ENCODE assay signal across 18 cellular contexts in the genomic region with DNA sequence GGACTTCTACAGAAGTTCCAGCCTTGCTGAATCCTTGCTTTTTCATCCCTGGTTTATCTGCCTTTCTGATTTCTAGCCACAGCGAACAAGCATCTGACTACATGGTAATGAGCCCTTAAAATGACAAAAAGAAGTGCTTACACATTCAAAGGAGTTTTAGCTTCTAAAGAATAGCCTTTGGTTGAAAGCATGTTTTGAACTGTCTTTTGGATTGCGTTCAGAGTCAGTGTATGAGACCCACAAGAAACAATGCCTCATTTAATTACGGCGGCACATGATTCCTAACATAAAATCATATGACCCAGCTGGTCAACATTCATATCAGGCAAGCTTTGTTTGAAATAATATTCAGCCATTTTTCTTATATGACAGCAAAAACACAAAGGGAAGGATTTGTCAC.
DNase-seq lines count a peak whose midpoint lies in the region; ATAC-seq and TF ChIP-seq lines count a peak whose summit lies in the region.
"Had no signal": no experiment of that assay in that cellular context is flagged by ENCODE, and none has a peak within 500 bp of the region (broad histone marks: within the 10 kb centered on the region; RNA-seq: fewer than 3 reads in every experiment).

No MANE protein-coding gene starts in this region.

- peak overlapping the region; percentile 28 for H3K4me3 ChIP-seq in HUES48 (ENCODE audit: low read depth, low read length)
- H3K4me3 ChIP-seq: K562 had no signal

- H3K27me3 Mint-ChIP-seq in brain, result no peaks in the 10 kb centered on the region
- peaks cover 1% of the 10 kb centered on the region for H3K27me3 Mint-ChIP-seq in activated naive CD8-positive, alpha-beta T cell treated with anti-CD3 and anti-CD28 coated beads, Interleukin-2, amount 50 U/mL, for 24 hours
- H3K27me3 Mint-ChIP-seq in activated T-cell treated with anti-CD3 and anti-CD28 coated beads, Interleukin-2, amount 50 U/mL, for 72 hours (ENCODE audit: low read depth), result no peaks in the 10 kb centered on the region
- H3K27me3 Mint-ChIP-seq: CD4-positive, alpha-beta T cell; memory B cell had no signal

- H3K27ac ChIP-seq in HUES48 (ENCODE audit: low read depth, low read length) (peak overlapping the region; percentile 66), substantia nigra (ENCODE audit: low read depth, low read length, poor library complexity, severe bottlenecking) (peak overlapping the region; percentile 79)
- H3K27ac ChIP-seq: HL-60 had no signal

- no peak overlapping the region for H3K9ac ChIP-seq in HUES48 (ENCODE audit: low read depth, low read length)

- H3K27ac Mint-ChIP-seq in brain, result peak overlapping the region; percentile 12 to 89 (median 79)
- H3K27ac Mint-ChIP-seq in activated naive CD8-positive, alpha-beta T cell treated with anti-CD3 and anti-CD28 coated beads, Interleukin-2, amount 50 U/mL, for 24 hours, result no peak overlapping the region
- no peak overlapping the region for H3K27ac Mint-ChIP-seq in activated T-cell treated with anti-CD3 and anti-CD28 coated beads, Interleukin-2, amount 50 U/mL, for 72 hours
- H3K27ac Mint-ChIP-seq: CD4-positive, alpha-beta T cell; memory B cell; nephron progenitor cell; T-helper 1 cell treated with Interleukin-12 subunit alpha and Interleukin-12 subunit beta and Interleukin-4 antibody, amounts not matched to agents 30 μg/mL and 1 μg/mL, for 36 hours had no signal

- H3K9me3 Mint-ChIP-seq in brain, result no peaks in the 10 kb centered on the region
- no peaks in the 10 kb centered on the region for H3K9me3 Mint-ChIP-seq in activated naive CD8-positive, alpha-beta T cell treated with anti-CD3 and anti-CD28 coated beads, Interleukin-2, amount 50 U/mL, for 24 hours
- H3K9me3 Mint-ChIP-seq in activated T-cell treated with anti-CD3 and anti-CD28 coated beads, Interleukin-2, amount 50 U/mL, for 72 hours, result peaks cover 0 to 1% of the 10 kb centered on the region in 2 donors
- H3K9me3 Mint-ChIP-seq: memory B cell, nephron progenitor cell had no signal

- TF ChIP-seq CTCF in brain (conservative IDR thresholded peaks at IDR 0.05), result no peak

- peak overlapping the region in 3 of 5 experiments; percentile 24 to 68 (median 49) for H3K4me3 Mint-ChIP-seq in brain
- no peak overlapping the region for H3K4me3 Mint-ChIP-seq in activated naive CD8-positive, alpha-beta T cell treated with anti-CD3 and anti-CD28 coated beads, Interleukin-2, amount 50 U/mL, for 24 hours
- no peak overlapping the region for H3K4me3 Mint-ChIP-seq in activated T-cell treated with anti-CD3 and anti-CD28 coated beads, Interleukin-2, amount 50 U/mL, for 72 hours
- H3K4me3 Mint-ChIP-seq: CD4-positive, alpha-beta T cell; memory B cell; nephron progenitor cell; T-helper 1 cell treated with Interleukin-12 subunit alpha and Interleukin-12 subunit beta and Interleukin-4 antibody, amounts not matched to agents 30 μg/mL and 1 μg/mL, for 36 hours had no signal

- peaks cover 37% of the 10 kb centered on the region for H3K4me1 Mint-ChIP-seq in brain
- H3K4me1 Mint-ChIP-seq in activated naive CD8-positive, alpha-beta T cell treated with anti-CD3 and anti-CD28 coated beads, Interleukin-2, amount 50 U/mL, for 24 hours, result no peaks in the 10 kb centered on the region
- H3K4me1 Mint-ChIP-seq in activated T-cell treated with anti-CD3 and anti-CD28 coated beads, Interleukin-2, amount 50 U/mL, for 72 hours (ENCODE audit: low read depth), result no peaks in the 10 kb centered on the region

- H3K36me3 ChIP-seq in HUES48 (ENCODE audit: control insufficient read depth, insufficient read depth, low read length), result no peaks in the 10 kb centered on the region

- no peaks in the 10 kb centered on the region for H3K27me3 ChIP-seq in HUES48 (ENCODE audit: control insufficient read depth, insufficient read depth, low read length)

- DNase-seq in inferior parietal cortex (ENCODE audit: extremely low spot score) (peak; percentile 74), substantia nigra (lab: John Stamatoyannopoulos, UW) (peak in 12 of 49 donors; percentile 1 to 45 (median 10))
- no peak for DNase-seq in activated naive CD8-positive, alpha-beta T cell treated with anti-CD3 and anti-CD28 coated beads, Interleukin-2, amount 50 U/mL, for 24 hours
- DNase-seq in activated T-cell treated with anti-CD3 and anti-CD28 coated beads, Interleukin-2, amount 50 U/mL, for 72 hours, result no peak
- DNase-seq: activated CD4-positive, alpha-beta T cell treated with anti-CD3 and anti-CD28 coated beads, Interleukin-2, amount 50 U/mL, for 4 hours; CD4-positive, alpha-beta T cell; DMS153; kidney; NCI-H2029; nephron progenitor cell had no signal

- no peaks in the 10 kb centered on the region for H3K9me3 ChIP-seq in HUES48 (ENCODE audit: control insufficient read depth, insufficient read depth, low read length)

- H3K36me3 Mint-ChIP-seq in brain, result no peaks in the 10 kb centered on the region
- H3K36me3 Mint-ChIP-seq in activated naive CD8-positive, alpha-beta T cell treated with anti-CD3 and anti-CD28 coated beads, Interleukin-2, amount 50 U/mL, for 24 hours (ENCODE audit: low read depth), result no peaks in the 10 kb centered on the region
- no peaks in the 10 kb centered on the region for H3K36me3 Mint-ChIP-seq in activated T-cell treated with anti-CD3 and anti-CD28 coated beads, Interleukin-2, amount 50 U/mL, for 72 hours (ENCODE audit: insufficient read depth in 2 of 2)
- H3K36me3 Mint-ChIP-seq: memory B cell had no signal

- H3K4me1 ChIP-seq in HUES48 (ENCODE audit: control insufficient read depth, insufficient read depth, low read length), result peaks cover 30% of the 10 kb centered on the region

- no peak for ATAC-seq in activated naive CD8-positive, alpha-beta T cell treated with anti-CD3 and anti-CD28 coated beads, Interleukin-2, amount 50 U/mL, for 24 hours
- no peak for ATAC-seq in esophagus mucosa
- ATAC-seq in activated T-cell treated with anti-CD3 and anti-CD28 coated beads, Interleukin-2, amount 50 U/mL, for 72 hours (replicated peaks in 1 of 2), result no peak
- ATAC-seq: K562, Right ventricle myocardium inferior had no signal

Comparison
In these comparisons a context has a peak if more than half of its experiments do, and no peak if none do; other contexts are left out.
1. H3K27ac Mint-ChIP-seq: peak in brain (5 of 5); none in activated naive CD8-positive, alpha-beta T cell treated with anti-CD3 and anti-CD28 coated beads, Interleukin-2, amount 50 U/mL, for 24 hours (single experiment) and activated T-cell treated with anti-CD3 and anti-CD28 coated beads, Interleukin-2, amount 50 U/mL, for 72 hours (single experiment).
2. H3K4me3 Mint-ChIP-seq: peak in brain (3 of 5); none in activated naive CD8-positive, alpha-beta T cell treated with anti-CD3 and anti-CD28 coated beads, Interleukin-2, amount 50 U/mL, for 24 hours (single experiment) and activated T-cell treated with anti-CD3 and anti-CD28 coated beads, Interleukin-2, amount 50 U/mL, for 72 hours (0 of 2).